14 cellular contexts compared by ENCODE assay signal in genomic region chr2:46549159-46549902, GRCh38. TPM values are rescaled to one million over a fixed set of nuclear protein-coding genes. Genes with fewer than 3 reads are reported as not detected.
DNase-seq lines count a peak whose midpoint lies in the region; ATAC-seq lines count a peak whose summit lies in the region.
"Had no signal": no experiment of that assay in that cellular context is flagged by ENCODE, and none has a peak within 500 bp of the region (broad histone marks: within the 10 kb centered on the region; RNA-seq: fewer than 3 reads in every experiment).

No MANE protein-coding gene starts in this region.

- no peak for DNase-seq in activated CD4-positive, alpha-beta T cell treated with anti-CD3 and anti-CD28 coated beads, Interleukin-2, amount 10 ng/mL, durations not matched to agents 7 days and 5 days
- no peak for DNase-seq in activated CD4-positive, alpha-beta T cell treated with anti-CD3 and anti-CD28 coated beads, Interleukin-2, amount 50 U/mL, for 1 hour
- DNase-seq in LHCN-M2 (ENCODE audit: low read depth) = peak; percentile 25
- no peak for DNase-seq in CD1c-positive myeloid dendritic cell (ENCODE audit: extremely low spot score)
- DNase-seq in dermis blood vessel endothelial cell = no peak
- DNase-seq: central memory CD4-positive, alpha-beta T cell; DMS79 treated with DMSO at 0.1 percent for 48 hours; NCI-H1105 treated with DMSO at 0.1 percent for 48 hours; SIG-M5 had no signal

- no peak for ATAC-seq in HG03135 (IDR thresholded peaks at IDR 0.05; ENCODE audit: unreplicated experiment)
- ATAC-seq: WTC11 had no signal

- H3K36me3 Mint-ChIP-seq in activated CD4-positive, alpha-beta T cell treated with anti-CD3 and anti-CD28 coated beads, Interleukin-2, amount 10 ng/mL, durations not matched to agents 7 days and 5 days (ENCODE audit: low read depth) = no peaks in the 10 kb centered on the region

- peaks cover 31% of the 10 kb centered on the region for H3K4me1 Mint-ChIP-seq in activated CD4-positive, alpha-beta T cell treated with anti-CD3 and anti-CD28 coated beads, Interleukin-2, amount 10 ng/mL, durations not matched to agents 7 days and 5 days

- no peaks in the 10 kb centered on the region for H3K27me3 ChIP-seq in layer of hippocampus (ENCODE audit: control insufficient read depth, insufficient read depth, low read length)

- no peak overlapping the region for H3K4me3 Mint-ChIP-seq in activated CD4-positive, alpha-beta T cell treated with anti-CD3 and anti-CD28 coated beads, Interleukin-2, amount 10 ng/mL, durations not matched to agents 7 days and 5 days
- H3K4me3 Mint-ChIP-seq: activated T-helper 1 cell treated with anti-CD3 and anti-CD28 coated beads, Interleukin-12 subunit alpha, Interleukin-12 subunit beta, Interleukin-2, Interleukin-4 antibody, amounts not matched to agents 30 ng/mL and 10 ng/mL and 1 ng/mL, durations not matched to agents 14 hours and 24 hours and 36 hours; WTC11 had no signal

- H3K27ac ChIP-seq in layer of hippocampus (ENCODE audit: low read depth, low read length) (peak overlapping the region; percentile 31), temporal lobe (ENCODE audit: low read depth, low read length) (peak overlapping the region; percentile 48)

- CTCF ChIA-PET in activated CD4-positive, alpha-beta T cell treated with anti-CD3 and anti-CD28 coated beads, Interleukin-2, amount 10 ng/mL, durations not matched to agents 7 days and 5 days (lab: Charles Lee) = interaction anchor here (1.1 kb wide), 1 partner anchor 37 kb away, joined by 3 read pairs; no protein-coding TSS in a partner anchor

- H3K27ac Mint-ChIP-seq in activated CD4-positive, alpha-beta T cell treated with anti-CD3 and anti-CD28 coated beads, Interleukin-2, amount 10 ng/mL, durations not matched to agents 7 days and 5 days = peak overlapping the region; percentile 6
- H3K27ac Mint-ChIP-seq: activated T-helper 1 cell treated with anti-CD3 and anti-CD28 coated beads, Interleukin-12 subunit alpha, Interleukin-12 subunit beta, Interleukin-2, Interleukin-4 antibody, amounts not matched to agents 30 ng/mL and 10 ng/mL and 1 ng/mL, durations not matched to agents 14 hours and 24 hours and 36 hours; WTC11 had no signal

- POLR2A ChIA-PET in activated CD4-positive, alpha-beta T cell treated with anti-CD3 and anti-CD28 coated beads, Interleukin-2, amount 10 ng/mL, durations not matched to agents 7 days and 5 days (lab: Charles Lee) = no interaction called here

- no peaks in the 10 kb centered on the region for H3K27me3 Mint-ChIP-seq in activated CD4-positive, alpha-beta T cell treated with anti-CD3 and anti-CD28 coated beads, Interleukin-2, amount 10 ng/mL, durations not matched to agents 7 days and 5 days

- no peaks in the 10 kb centered on the region for H3K9me3 Mint-ChIP-seq in activated CD4-positive, alpha-beta T cell treated with anti-CD3 and anti-CD28 coated beads, Interleukin-2, amount 10 ng/mL, durations not matched to agents 7 days and 5 days
- H3K9me3 Mint-ChIP-seq: activated T-helper 1 cell treated with anti-CD3 and anti-CD28 coated beads, Interleukin-12 subunit alpha, Interleukin-12 subunit beta, Interleukin-2, Interleukin-4 antibody, amounts not matched to agents 30 ng/mL and 10 ng/mL and 1 ng/mL, durations not matched to agents 14 hours and 24 hours and 36 hours; WTC11 had no signal

RNA-seq across cellular contexts. Expression of gene ATP6V1E2, which starts 7.0 kb away (rescaled TPM):
- total RNA-seq in activated CD4-positive, alpha-beta T cell treated with anti-CD3 and anti-CD28 coated beads, Interleukin-2, amount 10 ng/mL, durations not matched to agents 7 days and 5 days = 10 to 100 TPM in 1 of 2 experiments, 1 to 10 TPM in 1; 9.7 to 10.8 TPM
- total RNA-seq in LHCN-M2 (2014; rRNA removed) (2.6 and 3.4 TPM in 2 replicates), temporal lobe (3.2 TPM), dermis blood vessel endothelial cell (3.3 and 3.7 TPM in 2 replicates)
- polyA plus RNA-seq in LHCN-M2 (2012) = 2.4 TPM

RNA-seq across cellular contexts. Expression of gene RHOQ, which starts 7.0 kb away (rescaled TPM):
- total RNA-seq in activated CD4-positive, alpha-beta T cell treated with anti-CD3 and anti-CD28 coated beads, Interleukin-2, amount 10 ng/mL, durations not matched to agents 7 days and 5 days = 1 to 10 TPM; 6.0 to 8.3 TPM
- total RNA-seq in LHCN-M2 (2014; rRNA removed) (28.9 and 41.3 TPM in 2 replicates), temporal lobe (16.2 TPM), dermis blood vessel endothelial cell (23.0 and 28.8 TPM in 2 replicates)
- 34.5 TPM for polyA plus RNA-seq in LHCN-M2 (2012)
